Comparison of ENCODE assay signal across 1 cellular context in the genomic region with DNA sequence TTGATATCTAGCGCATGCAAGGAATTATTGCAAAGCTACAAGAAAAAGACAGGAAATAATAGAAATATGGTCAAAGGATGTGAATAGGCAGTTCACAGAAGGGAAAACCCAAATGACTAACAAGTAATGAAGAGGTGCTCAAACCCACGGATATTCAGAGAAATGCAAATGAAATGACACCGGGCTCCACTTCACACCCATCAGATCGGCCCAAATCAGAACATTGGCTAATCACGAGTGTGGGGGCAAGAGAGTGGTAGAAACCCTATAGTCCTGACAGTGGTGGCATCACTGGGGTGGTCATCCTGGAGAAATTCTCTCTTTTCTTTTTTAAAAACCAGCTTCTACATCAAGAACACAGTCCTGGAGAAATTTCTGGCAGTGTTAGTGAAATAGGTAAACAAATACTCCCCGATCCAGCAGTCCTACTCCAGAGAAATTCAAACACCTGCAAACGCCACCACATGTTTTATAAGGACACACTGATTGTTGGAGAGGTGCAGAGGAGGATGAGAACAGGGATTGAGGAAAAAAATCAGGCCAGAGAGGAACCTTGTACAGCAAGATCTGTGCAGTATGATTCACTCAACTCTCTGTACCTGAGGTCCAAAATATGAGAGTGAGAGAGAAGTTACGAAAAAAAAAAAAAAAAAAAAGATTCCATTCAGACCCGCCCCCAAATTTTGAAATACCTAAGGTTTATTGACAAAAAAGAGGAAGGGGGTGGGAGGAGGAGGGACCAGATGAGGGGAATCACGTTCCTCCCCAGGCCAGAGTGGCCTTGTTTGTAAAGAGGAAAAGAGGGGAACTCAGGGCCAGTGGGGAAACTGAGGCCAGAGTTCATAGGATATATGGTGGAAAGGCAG.
TF ChIP-seq lines count a peak whose summit lies in the region.

No MANE protein-coding gene starts in this region.

TF ChIP-seq in GM12878, 131 proteins besides CTCF, POLR2A, EP300 and RAD21 (continued from another document):
- TF ChIP-seq, protein P1, sequence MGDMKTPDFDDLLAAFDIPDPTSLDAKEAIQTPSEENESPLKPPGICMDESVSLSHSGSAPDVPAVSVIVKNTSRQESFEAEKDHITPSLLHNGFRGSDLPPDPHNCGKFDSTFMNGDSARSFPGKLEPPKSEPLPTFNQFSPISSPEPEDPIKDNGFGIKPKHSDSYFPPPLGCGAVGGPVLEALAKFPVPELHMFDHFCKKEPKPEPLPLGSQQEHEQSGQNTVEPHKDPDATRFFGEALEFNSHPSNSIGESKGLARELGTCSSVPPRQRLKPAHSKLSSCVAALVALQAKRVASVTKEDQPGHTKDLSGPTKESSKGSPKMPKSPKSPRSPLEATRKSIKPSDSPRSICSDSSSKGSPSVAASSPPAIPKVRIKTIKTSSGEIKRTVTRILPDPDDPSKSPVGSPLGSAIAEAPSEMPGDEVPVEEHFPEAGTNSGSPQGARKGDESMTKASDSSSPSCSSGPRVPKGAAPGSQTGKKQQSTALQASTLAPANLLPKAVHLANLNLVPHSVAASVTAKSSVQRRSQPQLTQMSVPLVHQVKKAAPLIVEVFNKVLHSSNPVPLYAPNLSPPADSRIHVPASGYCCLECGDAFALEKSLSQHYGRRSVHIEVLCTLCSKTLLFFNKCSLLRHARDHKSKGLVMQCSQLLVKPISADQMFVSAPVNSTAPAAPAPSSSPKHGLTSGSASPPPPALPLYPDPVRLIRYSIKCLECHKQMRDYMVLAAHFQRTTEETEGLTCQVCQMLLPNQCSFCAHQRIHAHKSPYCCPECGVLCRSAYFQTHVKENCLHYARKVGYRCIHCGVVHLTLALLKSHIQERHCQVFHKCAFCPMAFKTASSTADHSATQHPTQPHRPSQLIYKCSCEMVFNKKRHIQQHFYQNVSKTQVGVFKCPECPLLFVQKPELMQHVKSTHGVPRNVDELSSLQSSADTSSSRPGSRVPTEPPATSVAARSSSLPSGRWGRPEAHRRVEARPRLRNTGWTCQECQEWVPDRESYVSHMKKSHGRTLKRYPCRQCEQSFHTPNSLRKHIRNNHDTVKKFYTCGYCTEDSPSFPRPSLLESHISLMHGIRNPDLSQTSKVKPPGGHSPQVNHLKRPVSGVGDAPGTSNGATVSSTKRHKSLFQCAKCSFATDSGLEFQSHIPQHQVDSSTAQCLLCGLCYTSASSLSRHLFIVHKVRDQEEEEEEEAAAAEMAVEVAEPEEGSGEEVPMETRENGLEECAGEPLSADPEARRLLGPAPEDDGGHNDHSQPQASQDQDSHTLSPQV (IDR thresholded peaks at IDR 0.05) = no peak
- TF ChIP-seq, protein P2, sequence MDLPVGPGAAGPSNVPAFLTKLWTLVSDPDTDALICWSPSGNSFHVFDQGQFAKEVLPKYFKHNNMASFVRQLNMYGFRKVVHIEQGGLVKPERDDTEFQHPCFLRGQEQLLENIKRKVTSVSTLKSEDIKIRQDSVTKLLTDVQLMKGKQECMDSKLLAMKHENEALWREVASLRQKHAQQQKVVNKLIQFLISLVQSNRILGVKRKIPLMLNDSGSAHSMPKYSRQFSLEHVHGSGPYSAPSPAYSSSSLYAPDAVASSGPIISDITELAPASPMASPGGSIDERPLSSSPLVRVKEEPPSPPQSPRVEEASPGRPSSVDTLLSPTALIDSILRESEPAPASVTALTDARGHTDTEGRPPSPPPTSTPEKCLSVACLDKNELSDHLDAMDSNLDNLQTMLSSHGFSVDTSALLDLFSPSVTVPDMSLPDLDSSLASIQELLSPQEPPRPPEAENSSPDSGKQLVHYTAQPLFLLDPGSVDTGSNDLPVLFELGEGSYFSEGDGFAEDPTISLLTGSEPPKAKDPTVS (IDR thresholded peaks at IDR 0.05; ENCODE audit: low read depth, low read length) = no peak
- TF ChIP-seq, protein P3, sequence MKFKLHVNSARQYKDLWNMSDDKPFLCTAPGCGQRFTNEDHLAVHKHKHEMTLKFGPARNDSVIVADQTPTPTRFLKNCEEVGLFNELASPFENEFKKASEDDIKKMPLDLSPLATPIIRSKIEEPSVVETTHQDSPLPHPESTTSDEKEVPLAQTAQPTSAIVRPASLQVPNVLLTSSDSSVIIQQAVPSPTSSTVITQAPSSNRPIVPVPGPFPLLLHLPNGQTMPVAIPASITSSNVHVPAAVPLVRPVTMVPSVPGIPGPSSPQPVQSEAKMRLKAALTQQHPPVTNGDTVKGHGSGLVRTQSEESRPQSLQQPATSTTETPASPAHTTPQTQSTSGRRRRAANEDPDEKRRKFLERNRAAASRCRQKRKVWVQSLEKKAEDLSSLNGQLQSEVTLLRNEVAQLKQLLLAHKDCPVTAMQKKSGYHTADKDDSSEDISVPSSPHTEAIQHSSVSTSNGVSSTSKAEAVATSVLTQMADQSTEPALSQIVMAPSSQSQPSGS (IDR thresholded peaks at IDR 0.05; ENCODE audit: low read length) = no peak
- TF ChIP-seq, protein P4, sequence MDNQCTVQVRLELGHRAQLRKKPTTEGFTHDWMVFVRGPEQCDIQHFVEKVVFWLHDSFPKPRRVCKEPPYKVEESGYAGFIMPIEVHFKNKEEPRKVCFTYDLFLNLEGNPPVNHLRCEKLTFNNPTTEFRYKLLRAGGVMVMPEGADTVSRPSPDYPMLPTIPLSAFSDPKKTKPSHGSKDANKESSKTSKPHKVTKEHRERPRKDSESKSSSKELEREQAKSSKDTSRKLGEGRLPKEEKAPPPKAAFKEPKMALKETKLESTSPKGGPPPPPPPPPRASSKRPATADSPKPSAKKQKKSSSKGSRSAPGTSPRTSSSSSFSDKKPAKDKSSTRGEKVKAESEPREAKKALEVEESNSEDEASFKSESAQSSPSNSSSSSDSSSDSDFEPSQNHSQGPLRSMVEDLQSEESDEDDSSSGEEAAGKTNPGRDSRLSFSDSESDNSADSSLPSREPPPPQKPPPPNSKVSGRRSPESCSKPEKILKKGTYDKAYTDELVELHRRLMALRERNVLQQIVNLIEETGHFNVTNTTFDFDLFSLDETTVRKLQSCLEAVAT (IDR thresholded peaks at IDR 0.05) = no peak
- TF ChIP-seq PAX8 (IDR thresholded peaks at IDR 0.05) = no peak
- no peak for TF ChIP-seq TAF1 (IDR thresholded peaks at IDR 0.05; ENCODE audit: borderline replicate concordance, low read depth, low read length)
- no peak for TF ChIP-seq CBX3 (IDR thresholded peaks at IDR 0.05; ENCODE audit: borderline replicate concordance, low read depth)
- no peak for TF ChIP-seq PML (IDR thresholded peaks at IDR 0.05; ENCODE audit: low read length)
- no peak for TF ChIP-seq ZNF217 (IDR thresholded peaks at IDR 0.05)
- TF ChIP-seq SP1 (IDR thresholded peaks at IDR 0.05; ENCODE audit: low read depth, low read length) = no peak
- no peak; the same call in 1 of the 2 replicates for TF ChIP-seq RAD51 (IDR thresholded peaks at IDR 0.05)
- TF ChIP-seq ZNF24 (IDR thresholded peaks at IDR 0.05) = no peak
- TF ChIP-seq, protein P5, sequence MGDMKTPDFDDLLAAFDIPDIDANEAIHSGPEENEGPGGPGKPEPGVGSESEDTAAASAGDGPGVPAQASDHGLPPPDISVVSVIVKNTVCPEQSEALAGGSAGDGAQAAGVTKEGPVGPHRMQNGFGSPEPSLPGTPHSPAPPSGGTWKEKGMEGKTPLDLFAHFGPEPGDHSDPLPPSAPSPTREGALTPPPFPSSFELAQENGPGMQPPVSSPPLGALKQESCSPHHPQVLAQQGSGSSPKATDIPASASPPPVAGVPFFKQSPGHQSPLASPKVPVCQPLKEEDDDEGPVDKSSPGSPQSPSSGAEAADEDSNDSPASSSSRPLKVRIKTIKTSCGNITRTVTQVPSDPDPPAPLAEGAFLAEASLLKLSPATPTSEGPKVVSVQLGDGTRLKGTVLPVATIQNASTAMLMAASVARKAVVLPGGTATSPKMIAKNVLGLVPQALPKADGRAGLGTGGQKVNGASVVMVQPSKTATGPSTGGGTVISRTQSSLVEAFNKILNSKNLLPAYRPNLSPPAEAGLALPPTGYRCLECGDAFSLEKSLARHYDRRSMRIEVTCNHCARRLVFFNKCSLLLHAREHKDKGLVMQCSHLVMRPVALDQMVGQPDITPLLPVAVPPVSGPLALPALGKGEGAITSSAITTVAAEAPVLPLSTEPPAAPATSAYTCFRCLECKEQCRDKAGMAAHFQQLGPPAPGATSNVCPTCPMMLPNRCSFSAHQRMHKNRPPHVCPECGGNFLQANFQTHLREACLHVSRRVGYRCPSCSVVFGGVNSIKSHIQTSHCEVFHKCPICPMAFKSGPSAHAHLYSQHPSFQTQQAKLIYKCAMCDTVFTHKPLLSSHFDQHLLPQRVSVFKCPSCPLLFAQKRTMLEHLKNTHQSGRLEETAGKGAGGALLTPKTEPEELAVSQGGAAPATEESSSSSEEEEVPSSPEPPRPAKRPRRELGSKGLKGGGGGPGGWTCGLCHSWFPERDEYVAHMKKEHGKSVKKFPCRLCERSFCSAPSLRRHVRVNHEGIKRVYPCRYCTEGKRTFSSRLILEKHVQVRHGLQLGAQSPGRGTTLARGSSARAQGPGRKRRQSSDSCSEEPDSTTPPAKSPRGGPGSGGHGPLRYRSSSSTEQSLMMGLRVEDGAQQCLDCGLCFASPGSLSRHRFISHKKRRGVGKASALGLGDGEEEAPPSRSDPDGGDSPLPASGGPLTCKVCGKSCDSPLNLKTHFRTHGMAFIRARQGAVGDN (IDR thresholded peaks at IDR 0.05) = peak; percentile 69; the same call in 1 of the 2 replicates
- no peak for TF ChIP-seq KAT2A (conservative IDR thresholded peaks at IDR 0.05; ENCODE audit: control insufficient read depth, low read depth, low read length)
